ENCODE assay signal across 8 cellular contexts in genomic region chr6:154448448-154449096, GRCh38.
A peak's percentile ranks its signal among the peaks of the same experiment; 100 is the strongest.
DNase-seq lines count a peak whose midpoint lies in the region; ATAC-seq, FAIRE-seq and TF ChIP-seq lines count a peak whose summit lies in the region.

No MANE protein-coding gene starts in this region.

- no peak overlapping the region for H2BK120ac ChIP-seq in mesenchymal stem cell (ENCODE audit: low read depth, low read length)

- DNase-seq in AG04450 (ENCODE audit: low read depth, low spot score): peak; percentile 86
- no peak for DNase-seq in colonic mucosa
- DNase-seq in mesenchymal stem cell: peak; percentile 91
- DNase-seq in lower leg skin (ENCODE audit: low spot score in 2 of 2): no peak
- no peak for DNase-seq in kidney

- TF ChIP-seq POLR2A in lower leg skin (IDR thresholded peaks at IDR 0.05): no peak

- no peaks in the 10 kb centered on the region for H3F3A ChIP-seq in Loucy (ENCODE audit: low read depth)

- H3K4me1 ChIP-seq in Loucy (ENCODE audit: insufficient read depth, low read length, poor library complexity, severe bottlenecking) (peaks cover 42% of the 10 kb centered on the region), colonic mucosa (no peaks in the 10 kb centered on the region), mesenchymal stem cell (ENCODE audit: control insufficient read depth, insufficient read depth, low read depth, low read length) (peaks cover 7% of the 10 kb centered on the region), kidney (ENCODE audit: control insufficient read depth in 1 of 2, insufficient read depth in 1 of 2, low read depth in 1 of 2, low read length in 2 of 2) (peaks cover under 1 to 2% of the 10 kb centered on the region in 2 donors)

- H2AFZ ChIP-seq in Loucy (ENCODE audit: low read length): no peak overlapping the region
- no peak overlapping the region for H2AFZ ChIP-seq in mesenchymal stem cell (ENCODE audit: low read depth, low read length)

- H3K79me1 ChIP-seq in mesenchymal stem cell (replicated peaks; ENCODE audit: low read length, poor library complexity, severe bottlenecking): peaks cover 19% of the 10 kb centered on the region

- no peak overlapping the region for H4K91ac ChIP-seq in mesenchymal stem cell (ENCODE audit: low read length)

- H2BK15ac ChIP-seq in mesenchymal stem cell (ENCODE audit: low read depth, poor library complexity, severe bottlenecking): no peak overlapping the region

- no peak for FAIRE-seq in kidney (lab: Jason Lieb, UNC)

- H3K79me2 ChIP-seq in Loucy (ENCODE audit: insufficient read depth, low read length): no peaks in the 10 kb centered on the region

- TF ChIP-seq CTCF in AG04450 (IDR thresholded peaks at IDR 0.05; ENCODE audit: low read depth, low read length) (peak; percentile 44), Loucy (conservative IDR thresholded peaks at IDR 0.05; ENCODE audit: low read length) (no peak), colonic mucosa (IDR thresholded peaks at IDR 0.05) (no peak), lower leg skin (IDR thresholded peaks at IDR 0.05) (no peak), kidney (IDR thresholded peaks at IDR 0.05; ENCODE audit: borderline replicate concordance, extremely low read depth, insufficient read depth) (no peak)

- intact Hi-C loops in colonic mucosa (cut with DNase I) (no loop called here), lower leg skin (cut with DNase I; ENCODE audit: low total_unique reads) (no loop called here), kidney (cut with DNase I) (no loop called here)

- H3K36me3 ChIP-seq in Loucy (ENCODE audit: insufficient read depth, low read length): no peaks in the 10 kb centered on the region
- no peaks in the 10 kb centered on the region for H3K36me3 ChIP-seq in colonic mucosa
- peaks cover 0 to 7% of the 10 kb centered on the region in 2 experiments for H3K36me3 ChIP-seq in mesenchymal stem cell (ENCODE audit: control insufficient read depth in 1 of 2, insufficient read depth in 2 of 2, low read depth in 1 of 2, low read length in 2 of 2)
- H3K36me3 ChIP-seq in kidney (ENCODE audit: control insufficient read depth in 1 of 2, insufficient read depth in 2 of 2, low read length in 2 of 2): peaks cover 0 to 4% of the 10 kb centered on the region in 2 donors

- H3K9ac ChIP-seq in Loucy (ENCODE audit: low read depth, low read length, poor library complexity, severe bottlenecking) (no peak overlapping the region), colonic mucosa (ENCODE audit: low read depth in 2 of 2, low read length in 2 of 2) (no peak overlapping the region), mesenchymal stem cell (ENCODE audit: low read length) (peak overlapping the region; percentile 39), kidney (ENCODE audit: low read length in 2 of 2) (no peak overlapping the region)

- no peak overlapping the region for H3K14ac ChIP-seq in mesenchymal stem cell (ENCODE audit: low read length in 2 of 2)

- H3K23ac ChIP-seq in mesenchymal stem cell (ENCODE audit: low read length in 2 of 2): no peak overlapping the region

- ATAC-seq in GM21528 (IDR thresholded peaks at IDR 0.05; ENCODE audit: low FRiP score, unreplicated experiment) (no peak), GM18519 (IDR thresholded peaks at IDR 0.05; ENCODE audit: low FRiP score, unreplicated experiment) (no peak)

- no peak overlapping the region for H2AK5ac ChIP-seq in mesenchymal stem cell (ENCODE audit: low read length, severe bottlenecking)

- H2BK12ac ChIP-seq in mesenchymal stem cell (ENCODE audit: low read length in 2 of 2): no peak overlapping the region

- H3K4me2 ChIP-seq in Loucy (ENCODE audit: low read depth, low read length, poor library complexity, severe bottlenecking) (peak overlapping the region; percentile 44), mesenchymal stem cell (ENCODE audit: low read length, poor library complexity, severe bottlenecking) (peak overlapping the region; percentile 44)

- H3K4me3 ChIP-seq in AG04450 (ENCODE audit: low read depth, low read length) (0 out of 2 replicates have a peak overlapping the region, but pooled peaks have one; percentile 8), Loucy (ENCODE audit: low read length, poor library complexity, severe bottlenecking) (no peak overlapping the region), colonic mucosa (no peak overlapping the region), mesenchymal stem cell (ENCODE audit: insufficient read depth in 1 of 2, low read depth in 1 of 2, low read length in 2 of 2) (peak overlapping the region in 1 of 2 experiments; percentile 45), lower leg skin (ENCODE audit: low read depth, poor library complexity, severe bottlenecking) (no peak overlapping the region), kidney (ENCODE audit: low read length in 2 of 2) (peak overlapping the region in 1 of 2 donors; percentile 1)

- POLR2A ChIA-PET in AG04450 (lab: Yijun Ruan, JAX): interaction anchor here (0.7 to 1.2 kb wide), 4 partner anchors 11 to 63 kb away, joined by 3 to 6 read pairs (median 4); no protein-coding TSS in a partner anchor

- no peaks in the 10 kb centered on the region for H4K20me1 ChIP-seq in Loucy (ENCODE audit: insufficient read depth, low read length, poor library complexity, severe bottlenecking)

- H3K9me2 ChIP-seq in Loucy (replicated peaks; ENCODE audit: low read depth, low read length): no peaks in the 10 kb centered on the region

- H4K8ac ChIP-seq in mesenchymal stem cell (ENCODE audit: low read length): no peak overlapping the region

- H3K27ac ChIP-seq in AG04450 (ENCODE audit: low read depth, low read length) (peak overlapping the region; percentile 69), colonic mucosa (peak overlapping the region; percentile 19), mesenchymal stem cell (ENCODE audit: low read length, poor library complexity, severe bottlenecking) (peak overlapping the region; percentile 60), kidney (ENCODE audit: low read depth in 2 of 2, low read length in 2 of 2) (peak overlapping the region in 1 of 2 donors; percentile 20)

- no peak overlapping the region for H3K4ac ChIP-seq in mesenchymal stem cell (ENCODE audit: low read depth in 1 of 2, low read length in 2 of 2)

- WGBS in mesenchymal stem cell: 11% methylated on average over 11 of the region's 11 CpGs
- WGBS in lower leg skin, 2 donors: 42 to 65% methylated on average over 11 of the region's 11 CpGs

- H3K9me3 ChIP-seq in AG04450 (ENCODE audit: control insufficient read depth, insufficient read depth, low read length) (no peaks in the 10 kb centered on the region), Loucy (ENCODE audit: insufficient read depth, low read depth, low read length) (no peaks in the 10 kb centered on the region), colonic mucosa (no peaks in the 10 kb centered on the region), mesenchymal stem cell (ENCODE audit: control insufficient read depth, low read length) (no peaks in the 10 kb centered on the region), kidney (ENCODE audit: control insufficient read depth in 1 of 2, low read length in 2 of 2) (no peaks in the 10 kb centered on the region)

- no peaks in the 10 kb centered on the region for H3K27me3 ChIP-seq in AG04450 (ENCODE audit: control insufficient read depth, insufficient read depth, low read length)
- H3K27me3 ChIP-seq in Loucy (ENCODE audit: insufficient read depth, low read length, poor library complexity, severe bottlenecking): no peaks in the 10 kb centered on the region
- no peaks in the 10 kb centered on the region for H3K27me3 ChIP-seq in colonic mucosa
- no peaks in the 10 kb centered on the region for H3K27me3 ChIP-seq in mesenchymal stem cell (ENCODE audit: control insufficient read depth in 1 of 2, insufficient read depth in 1 of 2, low read length in 2 of 2)

- CTCF ChIA-PET in AG04450 (lab: Charles Lee): interaction anchor here (0.7 to 1.9 kb wide), 6 partner anchors 8 to 172 kb away, joined by 3 to 6 read pairs (median 4); no protein-coding TSS in a partner anchor

- no peak overlapping the region for H2BK5ac ChIP-seq in mesenchymal stem cell (ENCODE audit: low read depth, low read length, poor library complexity, severe bottlenecking)

- peak overlapping the region in 1 of 2 experiments; percentile 34 for H3K18ac ChIP-seq in mesenchymal stem cell (ENCODE audit: low read depth in 1 of 2, low read length in 2 of 2)

Comparison
In these comparisons a context has a peak if more than half of its experiments do, and no peak if none do; other contexts are left out.
1. DNase-seq: peak in AG04450 (single experiment) and mesenchymal stem cell (single experiment); none in colonic mucosa (single experiment), lower leg skin (0 of 2) and kidney (single experiment).